In the genomic region with DNA sequence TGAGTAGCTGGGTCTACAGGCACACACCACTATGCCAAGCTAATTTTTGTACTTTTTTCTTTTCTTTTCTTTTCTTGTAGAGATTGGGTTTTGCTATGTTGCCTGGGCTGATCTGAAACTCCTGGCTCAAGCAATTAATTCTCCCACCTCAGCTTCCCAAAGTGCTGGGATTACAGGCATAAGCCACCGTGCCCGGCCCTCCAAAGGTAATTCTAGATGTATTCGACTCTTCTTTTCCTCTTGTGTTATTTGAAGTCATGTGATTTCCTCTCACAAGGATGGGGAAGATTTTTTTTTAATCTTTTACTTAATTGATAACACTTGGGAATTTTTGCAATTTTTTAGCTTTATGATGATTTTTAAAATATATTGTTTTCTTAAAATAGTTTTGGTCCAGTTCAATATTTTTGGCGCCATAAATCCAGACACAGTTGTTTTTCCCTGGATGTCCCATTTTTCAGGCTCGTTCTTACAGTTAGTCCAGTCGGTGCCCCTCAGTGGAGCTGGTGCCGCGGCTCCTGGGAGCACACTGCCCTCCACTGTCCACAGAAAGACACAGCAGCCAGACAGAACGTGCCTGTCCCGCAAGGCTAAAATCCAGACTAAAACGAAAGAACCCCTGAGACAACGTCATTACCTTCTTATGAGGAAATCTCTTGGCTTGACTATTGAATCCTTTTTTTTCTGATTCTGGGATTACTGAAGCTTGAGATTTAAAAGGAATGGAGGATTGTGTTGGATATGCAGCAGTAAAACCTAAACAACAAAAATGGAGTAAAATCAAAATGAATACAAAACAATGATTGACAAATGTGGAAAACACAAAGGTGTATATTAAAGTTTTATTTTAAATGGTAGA, we compare ENCODE assay signal across 8 cellular contexts. TPM values are rescaled to one million over a fixed set of nuclear protein-coding genes. Genes with fewer than 3 reads are reported as not detected.
DNase-seq lines count a peak whose midpoint lies in the region; ATAC-seq, FAIRE-seq and TF ChIP-seq lines count a peak whose summit lies in the region.

No MANE protein-coding gene starts in this region.

- no peak overlapping the region for H3K4me3 ChIP-seq in WI38 (ENCODE audit: low read depth, low read length)
- peak overlapping the region in 1 of 3 donors; percentile 15 for H3K4me3 ChIP-seq in breast epithelium
- H3K4me3 ChIP-seq in small intestine (ENCODE audit: low read depth in 1 of 2, low read length in 2 of 2): no peak overlapping the region

- H3K4me1 Mint-ChIP-seq in immature natural killer cell: peaks cover 7% of the 10 kb centered on the region in 2 donors

- H3K36me3 ChIP-seq in breast epithelium (no peaks in the 10 kb centered on the region), small intestine (ENCODE audit: control insufficient read depth in 2 of 2, insufficient read depth in 2 of 2, low read length in 2 of 2) (no peaks in the 10 kb centered on the region)

- no peaks in the 10 kb centered on the region for H3K36me3 Mint-ChIP-seq in immature natural killer cell

- H3K27me3 ChIP-seq in breast epithelium (no peaks in the 10 kb centered on the region), small intestine (ENCODE audit: control insufficient read depth in 2 of 2, insufficient read depth in 2 of 2, low read length in 2 of 2) (no peaks in the 10 kb centered on the region)

- WGBS in small intestine, 3 donors: 11 to 15% (median 15%) methylated on average over 12 of the region's 12 CpGs

- H3K27me3 Mint-ChIP-seq in immature natural killer cell (ENCODE audit: low read depth in 3 of 3): peaks cover 3 to 4% (median 3%) of the 10 kb centered on the region in 3 donors

- H3K4me1 ChIP-seq in breast epithelium: no peaks in the 10 kb centered on the region
- peaks cover 0 to 4% of the 10 kb centered on the region in 2 donors for H3K4me1 ChIP-seq in small intestine (ENCODE audit: control insufficient read depth in 2 of 2, insufficient read depth in 1 of 2, low read depth in 1 of 2, low read length in 1 of 2)

- H3K27ac Mint-ChIP-seq in immature natural killer cell: peak overlapping the region in 4 of 6 donors; percentile 15 to 95 (median 72)

- H3K4me3 Mint-ChIP-seq in immature natural killer cell: peak overlapping the region in 4 of 5 donors; percentile 7 to 87 (median 41)

- no peaks in the 10 kb centered on the region for H3K9me3 ChIP-seq in breast epithelium
- no peaks in the 10 kb centered on the region for H3K9me3 ChIP-seq in small intestine (ENCODE audit: control insufficient read depth, low read depth)

- H3K27ac ChIP-seq in breast epithelium: peak overlapping the region; percentile 82 to 86
- peak overlapping the region in 1 of 2 donors; percentile 77 for H3K27ac ChIP-seq in small intestine (ENCODE audit: low read depth in 1 of 2, low read length in 1 of 2)

- TF ChIP-seq CTCF in WI38 (IDR thresholded peaks at IDR 0.05; ENCODE audit: low read depth, low read length) (peak; percentile 91), breast epithelium (IDR thresholded peaks at IDR 0.05) (peak; percentile 90 to 98 (median 97))

- ATAC-seq in GM19328 (IDR thresholded peaks at IDR 0.05; ENCODE audit: unreplicated experiment): no peak

- no peak for FAIRE-seq in small intestine (lab: Jason Lieb, UNC)

- no peaks in the 10 kb centered on the region for H3K9me3 Mint-ChIP-seq in immature natural killer cell

- intact Hi-C loops in breast epithelium (cut with DNase I; ENCODE audit: low total_unique reads): no loop called here

- TF ChIP-seq POLR2A in breast epithelium (IDR thresholded peaks at IDR 0.05): no peak

- DNase-seq in COLO829 (ENCODE audit: low spot score): peak; percentile 69
- DNase-seq in H4 (ENCODE audit: low spot score): peak; percentile 83
- DNase-seq in NCI-H2171 (lab: John Stamatoyannopoulos, UW): peak; percentile 80
- peak; percentile 73 to 85 for DNase-seq in breast epithelium (ENCODE audit: low spot score in 2 of 2)
- DNase-seq in immature natural killer cell: peak; percentile 51 to 75 (median 55)
- DNase-seq in small intestine: peak; percentile 78

RNA-seq across cellular contexts. Expression of gene STPG1, which starts 22.4 kb away (rescaled TPM):
- 1.9 and 3.0 TPM in 2 replicates for total RNA-seq in H4 (2014; rRNA removed; shearing (Covaris generic))
- total RNA-seq in breast epithelium: 1 to 10 TPM; 3.6 to 6.9 (median 4.6) TPM
- polyA plus RNA-seq in immature natural killer cell (under 1 TPM in 2 of 3 donors, not detected in 1; 0.42 to 0.62 TPM), small intestine (10 to 100 TPM in 1 of 3 donors, 1 to 10 TPM in 2; 6.5 to 10.3 (median 6.5) TPM)

RNA-seq across cellular contexts. Expression of gene NIPAL3, which starts 24.4 kb away (rescaled TPM):
- 22.8 and 25.4 TPM in 2 replicates for total RNA-seq in H4 (2014; rRNA removed; shearing (Covaris generic))
- total RNA-seq in breast epithelium: 10 to 100 TPM; 13.4 to 67.6 (median 28.5) TPM
- polyA plus RNA-seq in immature natural killer cell (10 to 100 TPM; 23.9 to 42.3 (median 38.5) TPM), small intestine (10 to 100 TPM in 2 of 3 donors, 1 to 10 TPM in 1; 4.9 to 15.9 (median 10.7) TPM)
